In the genomic region with DNA sequence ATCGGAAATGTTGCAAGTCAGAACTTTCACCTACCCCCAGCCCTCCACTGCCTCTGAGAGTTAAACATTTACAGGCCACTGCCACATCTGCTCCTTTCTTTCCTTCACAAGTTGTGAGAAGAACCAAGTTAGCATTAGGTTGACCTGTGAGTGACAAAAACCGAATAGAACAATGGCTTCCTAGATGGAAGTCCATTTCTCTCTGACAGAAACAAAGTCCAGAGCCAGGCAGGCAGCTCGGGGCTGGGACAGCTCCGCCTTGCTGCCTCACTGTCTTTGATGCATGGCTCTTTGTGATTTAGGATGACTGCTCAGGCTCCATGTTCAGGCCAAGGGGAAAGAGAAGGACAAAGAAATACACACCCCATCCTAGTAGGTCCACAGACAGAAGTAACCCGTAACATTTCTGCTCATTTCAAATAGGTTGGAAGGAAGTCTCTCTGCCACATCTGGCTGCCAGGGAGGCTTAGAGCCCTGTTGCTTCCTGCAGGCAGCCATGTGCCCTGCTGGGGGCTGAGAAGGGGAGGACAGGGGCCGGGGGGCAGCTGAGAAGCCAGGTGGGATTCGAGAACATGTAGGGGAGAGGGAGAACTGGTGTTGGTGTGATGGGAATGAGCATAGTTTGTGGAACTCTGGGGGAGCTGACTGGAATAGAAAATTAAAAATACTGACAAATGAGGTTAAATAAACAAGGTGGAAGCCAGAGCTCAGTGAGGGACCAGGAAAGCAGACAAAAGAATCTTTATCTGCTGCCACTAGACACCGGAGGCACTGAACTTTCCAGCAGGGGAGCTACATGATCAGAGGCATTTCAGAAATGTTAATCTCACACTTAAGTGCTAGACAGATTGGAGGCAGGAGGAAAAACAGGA, we compare ENCODE assay signal across 8 cellular contexts. TPM values are rescaled to one million over a fixed set of nuclear protein-coding genes. Genes with fewer than 3 reads are reported as not detected.
DNase-seq lines count a peak whose midpoint lies in the region; ATAC-seq and TF ChIP-seq lines count a peak whose summit lies in the region.

No MANE protein-coding gene starts in this region.

- H3K4me3 ChIP-seq in SJSA1 (no peak overlapping the region), heart right ventricle (no peak overlapping the region)

- peak overlapping the region; percentile 62 for H3K27ac ChIP-seq in SJSA1
- H3K27ac ChIP-seq in heart right ventricle, result peak overlapping the region in 9 of 10 donors; percentile 41 to 90 (median 80)

- peak; percentile 41 for ATAC-seq in GM21447 (IDR thresholded peaks at IDR 0.05; ENCODE audit: unreplicated experiment)
- peak; percentile 28 to 83 (median 68) for ATAC-seq in heart right ventricle
- no peak for ATAC-seq in stimulated activated naive CD8-positive, alpha-beta T cell treated with anti-CD3 and anti-CD28 coated beads, Interleukin-15, amount 100 ng/mL, for 72 hours
- ATAC-seq in GM21737 (IDR thresholded peaks at IDR 0.05; ENCODE audit: unreplicated experiment), result no peak
- ATAC-seq in GM19324 (IDR thresholded peaks at IDR 0.05; ENCODE audit: low FRiP score, unreplicated experiment), result no peak

- peak in 5 of 9 donors; percentile 14 to 39 (median 37) for TF ChIP-seq CTCF in heart right ventricle (IDR thresholded peaks at IDR 0.05)

- peak overlapping the region; percentile 59 to 61 for H3K4me3 Mint-ChIP-seq in stimulated activated naive CD8-positive, alpha-beta T cell treated with anti-CD3 and anti-CD28 coated beads, Interleukin-15, amount 100 ng/mL, for 72 hours

- no peaks in the 10 kb centered on the region for H3K27me3 Mint-ChIP-seq in stimulated activated naive CD8-positive, alpha-beta T cell treated with anti-CD3 and anti-CD28 coated beads, Interleukin-15, amount 100 ng/mL, for 72 hours

- peaks cover 0 to 8% of the 10 kb centered on the region in 2 donors for H3K9me3 Mint-ChIP-seq in stimulated activated naive CD8-positive, alpha-beta T cell treated with anti-CD3 and anti-CD28 coated beads, Interleukin-15, amount 100 ng/mL, for 72 hours

- 41 to 51% methylated on average over 8 of the region's 8 CpGs for WGBS in heart right ventricle, 2 donors

- H3K4me1 Mint-ChIP-seq in stimulated activated naive CD8-positive, alpha-beta T cell treated with anti-CD3 and anti-CD28 coated beads, Interleukin-15, amount 100 ng/mL, for 72 hours, result peaks cover 79% of the 10 kb centered on the region

- no peaks in the 10 kb centered on the region for H3K9me3 ChIP-seq in SJSA1 (replicated peaks)
- no peaks in the 10 kb centered on the region for H3K9me3 ChIP-seq in heart right ventricle

- H3K27ac Mint-ChIP-seq in stimulated activated naive CD8-positive, alpha-beta T cell treated with anti-CD3 and anti-CD28 coated beads, Interleukin-15, amount 100 ng/mL, for 72 hours, result peak overlapping the region; percentile 94 to 97

- H3K4me1 ChIP-seq in SJSA1 (replicated peaks) (peaks cover 67% of the 10 kb centered on the region), heart right ventricle (peaks cover 12 to 61% (median 33%) of the 10 kb centered on the region in 9 donors)

- no peaks in the 10 kb centered on the region for H3K36me3 ChIP-seq in SJSA1
- H3K36me3 ChIP-seq in heart right ventricle, result no peaks in the 10 kb centered on the region

- intact Hi-C loops in heart right ventricle (cut with DNase I), result no loop called here

- DNase-seq in AG08396 (ENCODE audit: low spot score) (peak; percentile 23), SJSA1 (ENCODE audit: low read depth in 1 of 2, low spot score in 2 of 2) (peak; percentile 65 to 73), heart right ventricle (no peak), NOMO-1 treated with dmso at 0.1 percent for 144 hours (lab: John Stamatoyannopoulos, UW; ENCODE audit: unreplicated experiment) (no peak)
- no peak for DNase-seq in stimulated activated naive CD8-positive, alpha-beta T cell treated with anti-CD3 and anti-CD28 coated beads, Interleukin-15, amount 100 ng/mL, for 72 hours

- H3K27me3 ChIP-seq in SJSA1 (replicated peaks) (no peaks in the 10 kb centered on the region), heart right ventricle (no peaks in the 10 kb centered on the region)

RNA-seq across cellular contexts. Expression of a gene that starts 19.5 kb away (rescaled TPM):
- total RNA-seq in SJSA1 (2014; rRNA removed; shearing (Covaris generic)), result 119 and 139 TPM in 2 replicates
- total RNA-seq in heart right ventricle, result 100 to 1,000 TPM in 6 of 10 donors, 10 to 100 TPM in 4; 15.6 to 309 (median 115) TPM
- 10 to 100 TPM; 25.3 to 93.9 TPM for polyA plus RNA-seq in heart right ventricle

RNA-seq across cellular contexts. Expression of a gene that starts 21.4 kb away (rescaled TPM):
- 200 and 254 TPM in 2 replicates for total RNA-seq in SJSA1 (2014; rRNA removed; shearing (Covaris generic))
- total RNA-seq in heart right ventricle, result 100 to 1,000 TPM; 158 to 280 (median 184) TPM
- polyA plus RNA-seq in heart right ventricle, result 100 to 1,000 TPM; 233 to 317 TPM

RNA-seq across cellular contexts. Expression of a gene that starts 43.7 kb away (rescaled TPM):
- 1,157 and 1,642 TPM in 2 replicates for total RNA-seq in SJSA1 (2014; rRNA removed; shearing (Covaris generic))
- total RNA-seq in heart right ventricle, result 100 to 1,000 TPM; 144 to 437 (median 189) TPM
- 100 to 1,000 TPM; 156 to 440 TPM for polyA plus RNA-seq in heart right ventricle

RNA-seq across cellular contexts. Expression of a gene that starts 46.8 kb away (rescaled TPM):
- 8.4 and 8.6 TPM in 2 replicates for total RNA-seq in SJSA1 (2014; rRNA removed; shearing (Covaris generic))
- 10 to 100 TPM; 15.3 to 21.7 (median 19.5) TPM for total RNA-seq in heart right ventricle
- 10 to 100 TPM; 11.2 to 18.1 TPM for polyA plus RNA-seq in heart right ventricle

Comparison
In these comparisons a context has a peak if more than half of its experiments do, and no peak if none do; other contexts are left out.
1. DNase-seq: peak in AG08396 (single experiment) and SJSA1 (2 of 2); none in heart right ventricle (0 of 2), stimulated activated naive CD8-positive, alpha-beta T cell treated with anti-CD3 and anti-CD28 coated beads, Interleukin-15, amount 100 ng/mL, for 72 hours (0 of 2) and NOMO-1 treated with dmso at 0.1 percent for 144 hours (single experiment).
2. ATAC-seq: peak in GM21447 (single experiment) and heart right ventricle (8 of 8); none in stimulated activated naive CD8-positive, alpha-beta T cell treated with anti-CD3 and anti-CD28 coated beads, Interleukin-15, amount 100 ng/mL, for 72 hours (single experiment), GM21737 (single experiment) and GM19324 (single experiment).